In genomic region chr7:151410405-151411390, GRCh38 we compare ENCODE assay signal across 9 cellular contexts. TPM values are rescaled to one million over a fixed set of nuclear protein-coding genes. Genes with fewer than 3 reads are reported as not detected.
DNase-seq lines count a peak whose midpoint lies in the region; ATAC-seq and TF ChIP-seq lines count a peak whose summit lies in the region.
"Had no signal": no experiment of that assay in that cellular context is flagged by ENCODE, and none has a peak within 500 bp of the region (broad histone marks: within the 10 kb centered on the region; RNA-seq: fewer than 3 reads in every experiment).

No MANE protein-coding gene starts in this region.

- no peak overlapping the region for H2AFZ ChIP-seq in GM23248

- no peak overlapping the region for H3K9ac ChIP-seq in GM23248

- in situ Hi-C loops in gastrocnemius medialis (cut with MboI; ENCODE audit: low sequenced_read_pairs in 4 of 4) = no loop called here
- in situ Hi-C loops in GM23248 (cut with MboI) = no loop called here

- peaks cover 4% of the 10 kb centered on the region for H3K9me3 Mint-ChIP-seq in activated T-helper 17 cell treated with anti-CD3 and anti-CD28 coated beads, Interleukin-2, amount 50 U/mL, for 72 hours

- no peaks in the 10 kb centered on the region for H3K79me2 ChIP-seq in GM23248 (ENCODE audit: insufficient read depth)

- no peak for TF ChIP-seq POLR2A in gastrocnemius medialis (IDR thresholded peaks at IDR 0.05)

- ATAC-seq in activated T-helper 17 cell treated with anti-CD3 and anti-CD28 coated beads, Interleukin-2, amount 50 U/mL, for 72 hours (replicated peaks) = no peak
- no peak for ATAC-seq in gastrocnemius medialis

- H3K36me3 Mint-ChIP-seq in activated T-helper 17 cell treated with anti-CD3 and anti-CD28 coated beads, Interleukin-2, amount 50 U/mL, for 72 hours (ENCODE audit: low read depth) = no peaks in the 10 kb centered on the region

- TF ChIP-seq CTCF in HFF-Myc (IDR thresholded peaks at IDR 0.05; ENCODE audit: low read depth, low read length, missing control alignments) (no peak), gastrocnemius medialis (IDR thresholded peaks at IDR 0.05 in 4 of 5, conservative IDR thresholded peaks at IDR 0.05 in 1 of 5) (no peak)

- H3K27me3 ChIP-seq in iPS DF 6.9 (ENCODE audit: control insufficient read depth, insufficient read depth, low read length) = no peaks in the 10 kb centered on the region; the same call in 1 of the 2 replicates
- H3K27me3 ChIP-seq in gastrocnemius medialis = peaks cover 42 to 50% (median 42%) of the 10 kb centered on the region in 3 donors
- peaks cover 62% of the 10 kb centered on the region for H3K27me3 ChIP-seq in GM23248 (replicated peaks; ENCODE audit: insufficient read depth)

- H3K4me3 ChIP-seq in HFF-Myc (replicated peaks; ENCODE audit: low read depth, low read length) (peak overlapping the region; percentile 11; the same call in 1 of the 2 replicates), iPS DF 6.9 (ENCODE audit: low read length) (peak overlapping the region; percentile 59; the same call in 1 of the 2 replicates), gastrocnemius medialis (peak overlapping the region; percentile 45 to 51 (median 49)), GM23248 (no peak overlapping the region)

- peaks cover 18% of the 10 kb centered on the region for H3K4me1 Mint-ChIP-seq in activated T-helper 17 cell treated with anti-CD3 and anti-CD28 coated beads, Interleukin-2, amount 50 U/mL, for 72 hours

- no peak overlapping the region for H3K27ac Mint-ChIP-seq in activated T-helper 17 cell treated with anti-CD3 and anti-CD28 coated beads, Interleukin-2, amount 50 U/mL, for 72 hours

- H3K36me3 ChIP-seq in iPS DF 6.9 (ENCODE audit: control insufficient read depth, insufficient read depth, low read length) (no peaks in the 10 kb centered on the region), gastrocnemius medialis (no peaks in the 10 kb centered on the region), GM23248 (ENCODE audit: low read depth) (no peaks in the 10 kb centered on the region)

- H3K9me2 ChIP-seq in GM23248 (ENCODE audit: insufficient read depth) = no peaks in the 10 kb centered on the region

- intact Hi-C loops in gastrocnemius medialis (cut with DNase I; ENCODE audit: low total_unique reads) = no loop called here

- H3K4me1 ChIP-seq in iPS DF 6.9 (ENCODE audit: control insufficient read depth, insufficient read depth, low read length) = peaks cover 11% of the 10 kb centered on the region
- peaks cover 4 to 9% of the 10 kb centered on the region in 2 donors for H3K4me1 ChIP-seq in gastrocnemius medialis
- no peaks in the 10 kb centered on the region for H3K4me1 ChIP-seq in GM23248 (ENCODE audit: insufficient read depth)

- H3K27ac ChIP-seq in iPS DF 6.9 (ENCODE audit: low read length) (no peak overlapping the region), gastrocnemius medialis (no peak overlapping the region), GM23248 (no peak overlapping the region)

- no peaks in the 10 kb centered on the region for H4K20me1 ChIP-seq in GM23248 (ENCODE audit: insufficient read depth)

- no peaks in the 10 kb centered on the region for H3K9me3 ChIP-seq in iPS DF 6.9 (ENCODE audit: control insufficient read depth, insufficient read depth, low read length)
- no peaks in the 10 kb centered on the region for H3K9me3 ChIP-seq in gastrocnemius medialis
- H3K9me3 ChIP-seq in GM23248 (ENCODE audit: low read depth) = no peaks in the 10 kb centered on the region

- H3K27me3 Mint-ChIP-seq in activated T-helper 17 cell treated with anti-CD3 and anti-CD28 coated beads, Interleukin-2, amount 50 U/mL, for 72 hours = peaks cover 10% of the 10 kb centered on the region

- no peaks in the 10 kb centered on the region for H3F3A ChIP-seq in GM23248 (ENCODE audit: insufficient read depth)

- WGBS in iPS DF 6.9 (ENCODE audit: insufficient coverage, insufficient read length) = no CpG with 5 or more reads among the region's 55 CpGs
- 27 to 28% methylated on average over 45 to 53 of the region's 55 CpGs for WGBS in GM23248 (ENCODE audit: low coverage in 1 of 2, low lambda C conversion rate in 2 of 2, missing lambda C conversion rate in 2 of 2), 2 experiments

- no peak for DNase-seq in HFF-Myc (ENCODE audit: extremely low read depth, low read depth)
- DNase-seq in iPS DF 6.9 (ENCODE audit: low read depth, low spot score) = no peak
- no peak for DNase-seq in gastrocnemius medialis
- no peak for DNase-seq in GM23248
- DNase-seq in effector CD8-positive, alpha-beta T cell (lab: John Stamatoyannopoulos, UW) = no peak
- no peak for DNase-seq in GM03348 (ENCODE audit: low spot score)
- no peak for DNase-seq in activated CD4-positive, alpha-beta T cell treated with anti-CD3 and anti-CD28 coated beads for 4 hours
- DNase-seq: midbrain had no signal

- peak overlapping the region; percentile 34 for H3K4me3 Mint-ChIP-seq in activated T-helper 17 cell treated with anti-CD3 and anti-CD28 coated beads, Interleukin-2, amount 50 U/mL, for 72 hours

- no peak overlapping the region for H3K4me2 ChIP-seq in GM23248 (ENCODE audit: unreplicated experiment)

RNA-seq across cellular contexts. Expression of gene WDR86, which starts 0.9 kb away (rescaled TPM):
- under 1 TPM in 1 of 2 donors, not detected in 1; 0.45 TPM for total RNA-seq in activated T-helper 17 cell treated with anti-CD3 and anti-CD28 coated beads, Interleukin-2, amount 50 U/mL, for 72 hours
- under 1 TPM in 2 of 4 donors, not detected in 2; 0.13 to 0.31 TPM for total RNA-seq in gastrocnemius medialis
- 0.25 TPM in 1 of 2 replicates, not detected in the other for total RNA-seq in GM23248 (2014; rRNA removed; shearing (Covaris generic))
- polyA plus RNA-seq in GM23248 (2016; fragmentation: Nextera tagmentation; extraction: Ambion mirVana) = not detected in 2 replicates

RNA-seq across cellular contexts. Expression of gene CRYGN, which starts 29.2 kb away (rescaled TPM):
- total RNA-seq in activated T-helper 17 cell treated with anti-CD3 and anti-CD28 coated beads, Interleukin-2, amount 50 U/mL, for 72 hours = not detected
- not detected for total RNA-seq in gastrocnemius medialis
- not detected in 2 replicates for total RNA-seq in GM23248 (2014; rRNA removed; shearing (Covaris generic))
- polyA plus RNA-seq in GM23248 (2016; fragmentation: Nextera tagmentation; extraction: Ambion mirVana) = not detected in 2 replicates
